17 cellular contexts compared by ENCODE assay signal in genomic region chr3:40913192-40913591, GRCh38.
DNase-seq lines count a peak whose midpoint lies in the region; ATAC-seq and TF ChIP-seq lines count a peak whose summit lies in the region.
"Had no signal": no experiment of that assay in that cellular context is flagged by ENCODE, and none has a peak within 500 bp of the region (broad histone marks: within the 10 kb centered on the region; RNA-seq: fewer than 3 reads in every experiment).

No MANE protein-coding gene starts in this region.

- in situ Hi-C loops in KBM-7 (cut with MboI; ENCODE audit: low pct_unique_long_range_greater_than_20kb, low sequenced_read_pairs) = no loop called here

- H3K36me3 Mint-ChIP-seq in Caco-2 (ENCODE audit: insufficient read depth, unreplicated experiment) (no peaks in the 10 kb centered on the region), nephron (ENCODE audit: low read depth) (no peaks in the 10 kb centered on the region)
- H3K36me3 Mint-ChIP-seq: CD14-positive monocyte had no signal

- intact Hi-C loops in Caco-2 (cut with micrococcal nuclease; ENCODE audit: unreplicated experiment) = no loop called here

- no peaks in the 10 kb centered on the region for H3K27me3 Mint-ChIP-seq in Caco-2 (ENCODE audit: insufficient read depth, unreplicated experiment)
- H3K27me3 Mint-ChIP-seq in nephron (ENCODE audit: low read depth) = no peaks in the 10 kb centered on the region

- H3K27ac Mint-ChIP-seq in Caco-2 (ENCODE audit: unreplicated experiment) = peak overlapping the region; percentile 43
- H3K27ac Mint-ChIP-seq in nephron = peak overlapping the region; percentile 3 to 87 (median 76)
- H3K27ac Mint-ChIP-seq: B cell, CD14-positive monocyte had no signal

- no TSS peak for BruUV-seq in Caco-2 (replicated peaks; lab: Mats Ljungman, UMichigan)

- H3K4me3 Mint-ChIP-seq in Caco-2 (ENCODE audit: unreplicated experiment) (no peak overlapping the region), nephron (no peak overlapping the region)
- H3K4me3 Mint-ChIP-seq: B cell, CD14-positive monocyte had no signal

- peaks cover 19% of the 10 kb centered on the region for H3K4me1 ChIP-seq in Caco-2
- H3K4me1 ChIP-seq: SJSA1 had no signal

- no peaks in the 10 kb centered on the region for H3K27me3 ChIP-seq in Caco-2 (replicated peaks; ENCODE audit: control insufficient read depth, insufficient read depth, low read length)
- H3K27me3 ChIP-seq: SJSA1 had no signal

- H3K9me3 Mint-ChIP-seq in Caco-2 (ENCODE audit: unreplicated experiment) (no peaks in the 10 kb centered on the region), nephron (no peaks in the 10 kb centered on the region)

- POLR2A ChIA-PET in Caco-2 (lab: Charles Lee) = no interaction called here

- no peak overlapping the region for H3K4me3 ChIP-seq in Caco-2 (ENCODE audit: low read depth, low read length)
- H3K4me3 ChIP-seq: SJSA1 had no signal

- H3K36me3 ChIP-seq in Caco-2 (ENCODE audit: control insufficient read depth, insufficient read depth, low read length) = no peaks in the 10 kb centered on the region
- H3K36me3 ChIP-seq: SJSA1 had no signal

- no peak for DNase-seq in Caco-2
- DNase-seq in cerebellar nuclear complex (lab: John Stamatoyannopoulos, UW) = peak; percentile 37 to 69
- DNase-seq in NCI-H524 treated with DMSO at 0.1 percent for 48 hours (lab: John Stamatoyannopoulos, UW) = no peak
- DNase-seq in KBM-7 = no peak
- no peak for DNase-seq in COR-L47 (lab: John Stamatoyannopoulos, UW)
- DNase-seq: DMS79, KG1, NCI-H1105, NCI-H2029 treated with DMSO at 0.1 percent for 48 hours, NCI-H345, NCI-H526 treated with DMSO at 0.1 percent for 48 hours had no signal

- peaks cover 13% of the 10 kb centered on the region for H3K4me1 Mint-ChIP-seq in Caco-2 (ENCODE audit: low read depth, unreplicated experiment)
- peaks cover 8% of the 10 kb centered on the region for H3K4me1 Mint-ChIP-seq in nephron
- H3K4me1 Mint-ChIP-seq: B cell, CD14-positive monocyte had no signal

- ATAC-seq in HG03354 (IDR thresholded peaks at IDR 0.05; ENCODE audit: poor library complexity, severe bottlenecking, unreplicated experiment) = peak; percentile 31
- ATAC-seq: Right ventricle myocardium inferior had no signal

- H3K9me3 ChIP-seq in Caco-2 = no peaks in the 10 kb centered on the region
- H3K9me3 ChIP-seq: SJSA1 had no signal

- TF ChIP-seq CTCF in Caco-2 (IDR thresholded peaks at IDR 0.05; ENCODE audit: insufficient read depth in 1 of 2, low read depth in 1 of 2, low read length in 1 of 2, severe bottlenecking in 1 of 2, unreplicated experiment in 1 of 2) (no peak), nephron (IDR thresholded peaks at IDR 0.05; ENCODE audit: unreplicated experiment in 3 of 3) (no peak)

- CTCF ChIA-PET in Caco-2 (lab: Charles Lee) = no interaction called here

Comparison
In these comparisons a context has a peak if more than half of its experiments do, and no peak if none do; other contexts are left out.
1. DNase-seq: peak in cerebellar nuclear complex (2 of 2); none in Caco-2 (0 of 2), NCI-H524 treated with DMSO at 0.1 percent for 48 hours (single experiment), KBM-7 (single experiment) and COR-L47 (single experiment).